Comparison of ENCODE assay signal across 8 cellular contexts in the genomic region with DNA sequence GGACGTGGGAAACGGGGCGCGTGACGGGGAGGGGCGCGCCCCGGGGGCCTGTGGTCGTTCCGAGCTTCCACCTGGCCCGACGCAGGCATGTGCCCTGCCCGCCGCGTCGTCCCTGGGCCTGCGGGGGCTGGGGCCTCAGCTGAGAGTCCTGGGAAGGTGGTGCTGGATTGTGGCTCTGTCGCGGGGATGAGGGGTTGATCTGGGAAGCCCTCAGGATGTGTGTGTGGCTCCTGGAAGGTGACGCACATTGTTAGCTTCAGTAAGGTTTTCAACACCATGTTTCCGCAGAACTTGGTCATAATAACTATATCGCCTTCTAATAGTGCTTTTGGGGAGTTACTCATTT.
DNase-seq lines count a peak whose midpoint lies in the region; ATAC-seq and TF ChIP-seq lines count a peak whose summit lies in the region.

No MANE protein-coding gene starts in this region.

- TF ChIP-seq CTCF in right atrium auricular region (IDR thresholded peaks at IDR 0.05) = no peak
- no peak for TF ChIP-seq CTCF in OCI-LY7 (conservative IDR thresholded peaks at IDR 0.05; ENCODE audit: low read length)

- no peak overlapping the region for H3K4me2 ChIP-seq in OCI-LY7 (ENCODE audit: low read length)

- no TSS peak for BruUV-seq in OCI-LY7 (replicated peaks; lab: Mats Ljungman, UMichigan)

- H3K4me3 ChIP-seq in right atrium auricular region (peak overlapping the region; percentile 67 to 94), OCI-LY7 (ENCODE audit: low read depth, low read length, poor library complexity, severe bottlenecking) (no peak overlapping the region)

- H3K9me3 ChIP-seq in right atrium auricular region (no peaks in the 10 kb centered on the region), OCI-LY7 (ENCODE audit: low read length) (no peaks in the 10 kb centered on the region)

- H3K27ac ChIP-seq in right atrium auricular region (peak overlapping the region; percentile 84 to 91), OCI-LY7 (ENCODE audit: low read depth, low read length, poor library complexity, severe bottlenecking) (no peak overlapping the region)

- peaks cover 9% of the 10 kb centered on the region for H3K36me3 Mint-ChIP-seq in activated naive CD4-positive, alpha-beta T cell treated with anti-CD3 and anti-CD28 coated beads for 36 hours (ENCODE audit: low read depth)
- H3K36me3 Mint-ChIP-seq in activated naive CD8-positive, alpha-beta T cell treated with anti-CD3 and anti-CD28 coated beads for 36 hours = peaks cover 16% of the 10 kb centered on the region
- H3K36me3 Mint-ChIP-seq in stimulated activated memory B cell treated with anti-CD40 and anti-IgM and Interleukin-4, amounts not matched to agents 10 μg/mL and 1 μg/mL and 100 μg/mL, for 72 hours = peaks cover 6% of the 10 kb centered on the region

- no peak overlapping the region for H3K27ac Mint-ChIP-seq in activated naive CD4-positive, alpha-beta T cell treated with anti-CD3 and anti-CD28 coated beads for 36 hours
- H3K27ac Mint-ChIP-seq in activated naive CD8-positive, alpha-beta T cell treated with anti-CD3 and anti-CD28 coated beads for 36 hours = peak overlapping the region; percentile 89
- H3K27ac Mint-ChIP-seq in stimulated activated memory B cell treated with anti-CD40 and anti-IgM and Interleukin-4, amounts not matched to agents 10 μg/mL and 1 μg/mL and 100 μg/mL, for 72 hours = peak overlapping the region; percentile 68

- POLR2A ChIA-PET in OCI-LY7 (lab: Charles Lee) = no interaction called here

- peaks cover 2% of the 10 kb centered on the region for H3K9me3 Mint-ChIP-seq in activated naive CD4-positive, alpha-beta T cell treated with anti-CD3 and anti-CD28 coated beads for 36 hours
- no peaks in the 10 kb centered on the region for H3K9me3 Mint-ChIP-seq in activated naive CD8-positive, alpha-beta T cell treated with anti-CD3 and anti-CD28 coated beads for 36 hours
- peaks cover under 1% of the 10 kb centered on the region for H3K9me3 Mint-ChIP-seq in stimulated activated memory B cell treated with anti-CD40 and anti-IgM and Interleukin-4, amounts not matched to agents 10 μg/mL and 1 μg/mL and 100 μg/mL, for 72 hours

- no peaks in the 10 kb centered on the region for H4K20me1 ChIP-seq in OCI-LY7 (ENCODE audit: insufficient read depth, low read length)

- DNase-seq in activated naive CD4-positive, alpha-beta T cell treated with anti-CD3 and anti-CD28 coated beads for 36 hours = no peak
- no peak for DNase-seq in activated naive CD4-positive, alpha-beta T cell (lab: John Stamatoyannopoulos, UW)
- no peak for DNase-seq in activated naive CD8-positive, alpha-beta T cell treated with anti-CD3 and anti-CD28 coated beads for 36 hours
- DNase-seq in right atrium auricular region (ENCODE audit: low spot score) = no peak
- no peak for DNase-seq in OCI-LY7 (ENCODE audit: low spot score)
- no peak for DNase-seq in DMS153 treated with DMSO at 0.1 percent for 48 hours (lab: John Stamatoyannopoulos, UW; ENCODE audit: unreplicated experiment)

- peak overlapping the region; percentile 77 for H3K4me3 Mint-ChIP-seq in activated naive CD4-positive, alpha-beta T cell treated with anti-CD3 and anti-CD28 coated beads for 36 hours
- H3K4me3 Mint-ChIP-seq in activated naive CD8-positive, alpha-beta T cell treated with anti-CD3 and anti-CD28 coated beads for 36 hours = peak overlapping the region; percentile 88
- H3K4me3 Mint-ChIP-seq in stimulated activated memory B cell treated with anti-CD40 and anti-IgM and Interleukin-4, amounts not matched to agents 10 μg/mL and 1 μg/mL and 100 μg/mL, for 72 hours = peak overlapping the region; percentile 80

- no peaks in the 10 kb centered on the region for H3K9me2 ChIP-seq in OCI-LY7 (ENCODE audit: insufficient read depth, low read length)

- no peaks in the 10 kb centered on the region for H3K27me3 ChIP-seq in right atrium auricular region

- H3K36me3 ChIP-seq in right atrium auricular region (no peaks in the 10 kb centered on the region), OCI-LY7 (ENCODE audit: insufficient read depth, low read length) (no peaks in the 10 kb centered on the region)

- peaks cover 4% of the 10 kb centered on the region for H3K4me1 Mint-ChIP-seq in activated naive CD4-positive, alpha-beta T cell treated with anti-CD3 and anti-CD28 coated beads for 36 hours (ENCODE audit: low read depth)
- H3K4me1 Mint-ChIP-seq in activated naive CD8-positive, alpha-beta T cell treated with anti-CD3 and anti-CD28 coated beads for 36 hours = peaks cover 29% of the 10 kb centered on the region
- no peaks in the 10 kb centered on the region for H3K4me1 Mint-ChIP-seq in stimulated activated memory B cell treated with anti-CD40 and anti-IgM and Interleukin-4, amounts not matched to agents 10 μg/mL and 1 μg/mL and 100 μg/mL, for 72 hours

- H3K27me3 Mint-ChIP-seq in activated naive CD4-positive, alpha-beta T cell treated with anti-CD3 and anti-CD28 coated beads for 36 hours (ENCODE audit: low read depth) = peaks cover 2% of the 10 kb centered on the region
- no peaks in the 10 kb centered on the region for H3K27me3 Mint-ChIP-seq in activated naive CD8-positive, alpha-beta T cell treated with anti-CD3 and anti-CD28 coated beads for 36 hours
- no peaks in the 10 kb centered on the region for H3K27me3 Mint-ChIP-seq in stimulated activated memory B cell treated with anti-CD40 and anti-IgM and Interleukin-4, amounts not matched to agents 10 μg/mL and 1 μg/mL and 100 μg/mL, for 72 hours

- H3K79me2 ChIP-seq in OCI-LY7 (ENCODE audit: insufficient read depth, low read depth, low read length) = no peaks in the 10 kb centered on the region

- CTCF ChIA-PET in activated naive CD4-positive, alpha-beta T cell treated with anti-CD3 and anti-CD28 coated beads for 36 hours (lab: Charles Lee) = interaction anchor here (0.6 kb wide), 1 partner anchor 407 kb away, joined by 3 read pairs; no protein-coding TSS in a partner anchor
- CTCF ChIA-PET in OCI-LY7 (lab: Charles Lee; ENCODE audit: unreplicated experiment) = no interaction called here

- intact Hi-C loops in activated naive CD4-positive, alpha-beta T cell treated with anti-CD3 and anti-CD28 coated beads for 36 hours (cut with micrococcal nuclease) = loop anchor here (10.0 kb wide), 1 partner anchor 583 kb away; no protein-coding TSS in a partner anchor
- intact Hi-C loops in OCI-LY7 (cut with micrococcal nuclease; ENCODE audit: unreplicated experiment) = no loop called here

- ATAC-seq in HG03280 (IDR thresholded peaks at IDR 0.05; ENCODE audit: unreplicated experiment) = peak; percentile 21
- ATAC-seq in stimulated activated memory B cell treated with anti-CD40 and anti-IgM and Interleukin-4, amounts not matched to agents 10 μg/mL and 1 μg/mL and 100 μg/mL, for 72 hours = peak; percentile 42

- H3K4me1 ChIP-seq in right atrium auricular region (peaks cover 0 to 11% of the 10 kb centered on the region in 2 donors), OCI-LY7 (ENCODE audit: insufficient read depth, low read length, poor library complexity, severe bottlenecking) (no peaks in the 10 kb centered on the region)

- no peak overlapping the region for H2AFZ ChIP-seq in OCI-LY7 (ENCODE audit: low read length)
